In genomic region chr12:49342066-49342913, GRCh38 we compare ENCODE assay signal across 9 cellular contexts. TPM values are rescaled to one million over a fixed set of nuclear protein-coding genes. Genes with fewer than 3 reads are reported as not detected.
A peak's percentile ranks its signal among the peaks of the same experiment; 100 is the strongest.
DNase-seq lines count a peak whose midpoint lies in the region; ATAC-seq and TF ChIP-seq lines count a peak whose summit lies in the region.
"Had no signal": no experiment of that assay in that cellular context is flagged by ENCODE, and none has a peak within 500 bp of the region (broad histone marks: within the 10 kb centered on the region; RNA-seq: fewer than 3 reads in every experiment).

No MANE protein-coding gene starts in this region.

- POLR2A ChIA-PET in CD8-positive, alpha-beta T cell (lab: Charles Lee) = interaction anchor here (1.2 to 2.5 kb wide), 5 partner anchors 10 to 399 kb away, joined by 4 to 11 read pairs (median 6); partner anchors contain the start of genes TMBIM6 and TROAP

- H3K9me3 ChIP-seq in CD8-positive, alpha-beta T cell (ENCODE audit: low read length) = no peaks in the 10 kb centered on the region
- H3K9me3 ChIP-seq in neuron (ENCODE audit: low read length) = no peaks in the 10 kb centered on the region
- no peaks in the 10 kb centered on the region for H3K9me3 ChIP-seq in stomach smooth muscle (ENCODE audit: control insufficient read depth in 2 of 2, low read length in 2 of 2)

- ATAC-seq in CD8-positive, alpha-beta T cell = peak; percentile 66
- peak; percentile 63 for ATAC-seq in GM21515 (IDR thresholded peaks at IDR 0.05; ENCODE audit: unreplicated experiment)
- peak; percentile 63 for ATAC-seq in foreskin keratinocyte

- peaks cover 22% of the 10 kb centered on the region for H3K27me3 ChIP-seq in CD8-positive, alpha-beta T cell (ENCODE audit: insufficient read depth, low read length)
- H3K27me3 ChIP-seq in foreskin keratinocyte = peaks cover 86% of the 10 kb centered on the region
- peaks cover 50% of the 10 kb centered on the region for H3K27me3 ChIP-seq in neuron (ENCODE audit: insufficient read depth, low read length)
- peaks cover 40 to 79% of the 10 kb centered on the region in 2 donors for H3K27me3 ChIP-seq in stomach smooth muscle (ENCODE audit: control insufficient read depth in 1 of 2, insufficient read depth in 2 of 2, low read length in 2 of 2)

- peak overlapping the region; percentile 52 for H3K4me3 ChIP-seq in CD8-positive, alpha-beta T cell (ENCODE audit: low read depth, low read length)
- H3K4me3 ChIP-seq in neuron (ENCODE audit: low read length) (peak overlapping the region; percentile 49), stomach smooth muscle (ENCODE audit: low read length in 2 of 2) (peak overlapping the region; percentile 51 to 72)
- H3K4me3 ChIP-seq: SK-N-MC had no signal

- H3K4me1 ChIP-seq in CD8-positive, alpha-beta T cell (ENCODE audit: insufficient read depth, low read length) = peaks cover 43% of the 10 kb centered on the region
- H3K4me1 ChIP-seq in foreskin keratinocyte = no peaks in the 10 kb centered on the region
- peaks cover 87% of the 10 kb centered on the region for H3K4me1 ChIP-seq in neuron (ENCODE audit: insufficient read depth, low read length)
- peaks cover 49% of the 10 kb centered on the region for H3K4me1 ChIP-seq in stomach smooth muscle (ENCODE audit: control insufficient read depth, insufficient read depth, low read length)

- peak; percentile 88 for TF ChIP-seq CTCF in CD8-positive, alpha-beta T cell (IDR thresholded peaks at IDR 0.05)
- peak; percentile 94 for TF ChIP-seq CTCF in foreskin keratinocyte (conservative IDR thresholded peaks at IDR 0.05)

- H3K36me3 Mint-ChIP-seq in CD8-positive, alpha-beta T cell = no peaks in the 10 kb centered on the region

- intact Hi-C loops in CD8-positive, alpha-beta T cell (cut with DNase I, micrococcal nuclease) = loop anchor here (1.0 kb wide), 1 partner anchor 54 kb away; no protein-coding TSS in a partner anchor

- H3K4me1 Mint-ChIP-seq in CD8-positive, alpha-beta T cell (ENCODE audit: low read depth) = peaks cover 45% of the 10 kb centered on the region

- CTCF ChIA-PET in CD8-positive, alpha-beta T cell (lab: Charles Lee) = interaction anchor here (0.6 to 3.7 kb wide), 27 partner anchors 8 to 339 kb away, joined by 3 to 72 read pairs (median 4); partner anchors contain the start of genes PRPH and TROAP

- H3K27ac ChIP-seq in CD8-positive, alpha-beta T cell (ENCODE audit: low read depth, low read length) = no peak overlapping the region
- H3K27ac ChIP-seq in foreskin keratinocyte = no peak overlapping the region
- H3K27ac ChIP-seq in stomach smooth muscle (ENCODE audit: low read length) = no peak overlapping the region
- H3K27ac ChIP-seq: SK-N-MC had no signal

- H3K36me3 ChIP-seq in CD8-positive, alpha-beta T cell (ENCODE audit: insufficient read depth, low read length) = no peaks in the 10 kb centered on the region
- H3K36me3 ChIP-seq in neuron (ENCODE audit: insufficient read depth, low read length) = no peaks in the 10 kb centered on the region
- no peaks in the 10 kb centered on the region for H3K36me3 ChIP-seq in stomach smooth muscle (ENCODE audit: control insufficient read depth in 2 of 2, insufficient read depth in 2 of 2, low read length in 2 of 2)

- DNase-seq in CD8-positive, alpha-beta T cell = peak; percentile 39 to 80 (median 71)
- peak; percentile 88 to 91 for DNase-seq in Kasumi-1 (lab: John Stamatoyannopoulos, UW)
- DNase-seq in SHP77 (lab: John Stamatoyannopoulos, UW) = peak; percentile 90 to 93
- DNase-seq in activated gamma-delta T cell (lab: John Stamatoyannopoulos, UW) = peak; percentile 32
- peak in 1 of 2 donors; percentile 54 for DNase-seq in foreskin keratinocyte

- H3K27me3 Mint-ChIP-seq in CD8-positive, alpha-beta T cell (ENCODE audit: low read depth) = peaks cover 42% of the 10 kb centered on the region

- H3K27ac Mint-ChIP-seq in CD8-positive, alpha-beta T cell = no peak overlapping the region

- peak overlapping the region; percentile 73 for H3K4me3 Mint-ChIP-seq in CD8-positive, alpha-beta T cell

- peak overlapping the region; percentile 75 for H2AFZ ChIP-seq in neuron (ENCODE audit: low read depth, low read length)

- peak overlapping the region in 1 of 2 donors; percentile 37 for H3K9ac ChIP-seq in stomach smooth muscle (ENCODE audit: low read length in 2 of 2)

- no peaks in the 10 kb centered on the region for H3K9me3 Mint-ChIP-seq in CD8-positive, alpha-beta T cell

RNA-seq across cellular contexts. Expression of gene DNAJC22, which starts 4.4 kb away (rescaled TPM):
- total RNA-seq in CD8-positive, alpha-beta T cell = not detected
- total RNA-seq in foreskin keratinocyte = 0.04 TPM in 1 of 2 replicates, not detected in the other
- polyA plus RNA-seq in foreskin keratinocyte = not detected in 2 replicates

RNA-seq across cellular contexts. Expression of gene C1QL4, which starts 5.3 kb away (rescaled TPM):
- total RNA-seq in CD8-positive, alpha-beta T cell = not detected
- 0.28 and 0.34 TPM in 2 replicates for total RNA-seq in foreskin keratinocyte
- 0.29 and 0.48 TPM in 2 replicates for polyA plus RNA-seq in foreskin keratinocyte

RNA-seq across cellular contexts. Expression of gene TROAP, which starts 19.2 kb away (rescaled TPM):
- under 1 TPM; 0.49 to 0.72 TPM for total RNA-seq in CD8-positive, alpha-beta T cell
- 36.3 and 46.3 TPM in 2 replicates for total RNA-seq in foreskin keratinocyte
- polyA plus RNA-seq in foreskin keratinocyte = 41.2 and 59.7 TPM in 2 replicates

RNA-seq across cellular contexts. Expression of gene SPATS2, which starts 25.0 kb away (rescaled TPM):
- 1 to 10 TPM; 5.6 to 7.2 TPM for total RNA-seq in CD8-positive, alpha-beta T cell
- 40.6 and 56.5 TPM in 2 replicates for total RNA-seq in foreskin keratinocyte
- polyA plus RNA-seq in foreskin keratinocyte = 24.8 and 30.6 TPM in 2 replicates

RNA-seq across cellular contexts. Expression of gene PRPH, which starts 47.3 kb away (rescaled TPM):
- total RNA-seq in CD8-positive, alpha-beta T cell = not detected
- 0.34 TPM in 1 of 2 replicates, not detected in the other for total RNA-seq in foreskin keratinocyte
- 0.04 TPM in 1 of 2 replicates, not detected in the other for polyA plus RNA-seq in foreskin keratinocyte

Comparison
In these comparisons a context has a peak if more than half of its experiments do, and no peak if none do; other contexts are left out.
1. RNA of gene TROAP, which starts 19.2 kb away (total RNA-seq): 36.3 to 46.3 TPM in foreskin keratinocyte; 0.49 to 0.72 TPM in CD8-positive, alpha-beta T cell; every median in the first group is over 10 times any median in the second.
2. Peak in every context shown above with its lines, with median percentiles within 50 percentile points of each other: ATAC-seq and H3K4me3 ChIP-seq.